In genomic region chr5:159965031-159965837, GRCh38 we compare ENCODE assay signal across 2 cellular contexts.
TF ChIP-seq lines count a peak whose summit lies in the region.

No MANE protein-coding gene starts in this region.

TF ChIP-seq in HCT116, 20 proteins besides CTCF, POLR2A, EP300 and RAD21 (continued from another document):
- TF ChIP-seq ATF3 (IDR thresholded peaks at IDR 0.05) (no peak), ZFX (IDR thresholded peaks at IDR 0.05) (no peak), EZH2 (IDR thresholded peaks at IDR 0.05) (no peak), EZH2phosphoT487 (IDR thresholded peaks at IDR 0.05; ENCODE audit: borderline replicate concordance) (no peak), TCF7L2 (IDR thresholded peaks at IDR 0.05; ENCODE audit: borderline replicate concordance, extremely low read depth, insufficient read depth, insufficient read length) (no peak), CBX3 (IDR thresholded peaks at IDR 0.05; ENCODE audit: low read depth) (no peak), EGR1 (IDR thresholded peaks at IDR 0.05; ENCODE audit: low read depth) (no peak), ZBTB33 (IDR thresholded peaks at IDR 0.05; ENCODE audit: extremely low read depth, insufficient replicate concordance, low read length) (no peak), SP1 (IDR thresholded peaks at IDR 0.05; ENCODE audit: low read depth) (no peak)

TF ChIP-seq in endothelial cell of umbilical vein, 7 proteins besides CTCF, POLR2A, EP300 and RAD21 (continued from another document):
- TF ChIP-seq MAX (IDR thresholded peaks at IDR 0.05; ENCODE audit: insufficient read depth, insufficient read length) = no peak
